ENCODE assay signal across 15 cellular contexts in the genomic region with DNA sequence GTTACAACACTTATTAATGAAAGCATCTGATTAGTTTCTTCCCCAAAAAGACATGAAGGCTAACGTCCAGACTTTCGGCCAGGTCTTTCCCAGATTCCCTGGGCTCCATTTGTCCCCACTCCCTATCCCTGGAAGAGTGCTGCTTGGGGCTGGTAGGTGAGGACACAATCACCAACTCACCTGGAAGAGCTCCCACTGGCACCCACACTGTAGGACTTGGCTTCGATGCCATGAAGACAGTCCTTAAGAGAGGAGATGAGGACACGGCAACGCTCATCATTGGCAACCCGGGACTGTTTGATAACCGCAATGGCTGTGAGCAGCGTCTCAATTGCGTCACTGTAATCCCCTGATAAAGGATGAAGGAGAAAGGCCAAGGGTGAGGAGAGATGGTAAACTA.
"Had no signal": no experiment of that assay in that cellular context is flagged by ENCODE, and none has a peak within 500 bp of the region (broad histone marks: within the 10 kb centered on the region; RNA-seq: fewer than 3 reads in every experiment).

No MANE protein-coding gene starts in this region.

- ATAC-seq: activated CD4-positive, CD25-positive, alpha-beta regulatory T cell treated with anti-CD3 and anti-CD28 coated beads, Interleukin-2, amount 50 U/mL, for 24 hours; effector memory CD8-positive, alpha-beta T cell; foreskin keratinocyte; naive thymus-derived CD8-positive, alpha-beta T cell had no signal

- H3K27ac ChIP-seq: ascending aorta, breast epithelium, foreskin keratinocyte, left ventricle myocardium inferior had no signal

- H3K27me3 ChIP-seq: ascending aorta, breast epithelium, foreskin keratinocyte had no signal

- DNase-seq: activated CD4-positive, alpha-beta T cell treated with anti-CD3 and anti-CD28 coated beads, Interleukin-2, amount 50 U/mL, for 1 hour; activated naive CD4-positive, alpha-beta T cell treated with anti-CD3 and anti-CD28 coated beads, Interleukin-2, amount 10 ng/mL, durations not matched to agents 7 days and 5 days; activated T-cell treated with anti-CD3 and anti-CD28 coated beads for 4 hours; cerebellar nuclear complex; effector memory CD8-positive, alpha-beta T cell; foreskin keratinocyte; glutamatergic neuron; left ventricle myocardium inferior; naive thymus-derived CD8-positive, alpha-beta T cell; stimulated activated CD4-positive, alpha-beta T cell treated with anti-CD3 and anti-CD28 coated beads, Interleukin-12 subunit alpha, Interleukin-12 subunit beta, amount 100 ng/mL, for 4 hours; stimulated activated CD4-positive, alpha-beta T cell treated with anti-CD3 and anti-CD28 coated beads, Interleukin-2, amount 100 ng/mL, for 24 hours; T-helper 9 cell had no signal

- H3K4me1 ChIP-seq: ascending aorta, breast epithelium, foreskin keratinocyte, left ventricle myocardium inferior had no signal

- H3K4me3 ChIP-seq: ascending aorta, breast epithelium, left ventricle myocardium inferior had no signal

- H3K9me3 ChIP-seq: ascending aorta, breast epithelium, left ventricle myocardium inferior had no signal
